Comparison of ENCODE assay signal across 1 cellular context in genomic region chr1:64898107-64898861, GRCh38.
TF ChIP-seq lines count a peak whose summit lies in the region.

No MANE protein-coding gene starts in this region.

TF ChIP-seq in HEK293, 187 proteins besides CTCF, POLR2A, EP300 and RAD21 (continued from another document):
- TF ChIP-seq ZNF449 (tag by site-specific recombination; IDR thresholded peaks at IDR 0.05) (no peak), ZNF175 (tag by site-specific recombination; IDR thresholded peaks at IDR 0.05) (no peak), TCF7L2 (IDR thresholded peaks at IDR 0.05; ENCODE audit: borderline replicate concordance, low read depth, low read length) (0 out of 2 replicates have a peak, but pooled peaks have one; percentile 43), ZNF248 (tag by site-specific recombination; IDR thresholded peaks at IDR 0.05) (no peak), ZNF621 (tag by site-specific recombination; IDR thresholded peaks at IDR 0.05) (no peak), ZNF366 (tag by site-specific recombination; conservative IDR thresholded peaks at IDR 0.05) (peak; percentile 69), ZNF629 (tag by site-specific recombination; IDR thresholded peaks at IDR 0.05) (peak; percentile 66), ATF2 (tag by site-specific recombination; IDR thresholded peaks at IDR 0.05; ENCODE audit: low read depth) (no peak), ZNF561 (tag by site-specific recombination; IDR thresholded peaks at IDR 0.05; ENCODE audit: borderline replicate concordance) (peak; percentile 84; the same call in 1 of the 2 replicates), ZNF341 (tag by site-specific recombination; IDR thresholded peaks at IDR 0.05; ENCODE audit: low read depth) (no peak), ZNF791 (tag by site-specific recombination; IDR thresholded peaks at IDR 0.05) (no peak), ZNF146 (tag by site-specific recombination; IDR thresholded peaks at IDR 0.05) (no peak)
